In genomic region chr4:153223935-153224334, GRCh38 we compare ENCODE assay signal across 2 cellular contexts.
A peak's percentile ranks its signal among the peaks of the same experiment; 100 is the strongest.
TF ChIP-seq lines count a peak whose summit lies in the region.

No MANE protein-coding gene starts in this region.

TF ChIP-seq in K562, 482 proteins besides CTCF, POLR2A, EP300 and RAD21:
- TF ChIP-seq ZNF232 (CRISPR knock-in tag; IDR thresholded peaks at IDR 0.05) (no peak), ZBTB40 (IDR thresholded peaks at IDR 0.05) (no peak), ZBTB40 (CRISPR knock-in tag; IDR thresholded peaks at IDR 0.05) (no peak), ZBTB8A (IDR thresholded peaks at IDR 0.05; ENCODE audit: partially characterized antibody) (no peak), USF2 (CRISPR knock-in tag; IDR thresholded peaks at IDR 0.05) (peak; percentile 28; the same call in 1 of the 2 replicates), ZNF282 (CRISPR knock-in tag; IDR thresholded peaks at IDR 0.05) (no peak)

TF ChIP-seq in HepG2, 621 proteins besides CTCF, POLR2A, EP300 and RAD21:
- TF ChIP-seq ISL2 (CRISPR knock-in tag; IDR thresholded peaks at IDR 0.05) (no peak), CEBPZ (IDR thresholded peaks at IDR 0.05; ENCODE audit: low read length) (no peak), SRSF1 (optimal IDR thresholded peaks at IDR 0.05; ENCODE audit: low read depth, low read length) (no peak), TRIM22 (IDR thresholded peaks at IDR 0.05) (no peak), ZNF619 (CRISPR knock-in tag; IDR thresholded peaks at IDR 0.05) (no peak), ZBTB25 (CRISPR knock-in tag; IDR thresholded peaks at IDR 0.05) (no peak), TBL1XR1 (IDR thresholded peaks at IDR 0.05; ENCODE audit: borderline replicate concordance, low read length, partially characterized antibody) (no peak), ZNF883 (CRISPR knock-in tag; IDR thresholded peaks at IDR 0.05; ENCODE audit: not compliant biosample characterization) (no peak), ZBED4 (CRISPR knock-in tag; IDR thresholded peaks at IDR 0.05; ENCODE audit: borderline replicate concordance) (no peak), TBX2 (CRISPR knock-in tag; IDR thresholded peaks at IDR 0.05; ENCODE audit: borderline replicate concordance) (no peak), ZNF891 (CRISPR knock-in tag; IDR thresholded peaks at IDR 0.05) (no peak), CREB3 (CRISPR knock-in tag; IDR thresholded peaks at IDR 0.05) (no peak), ZBTB7A (CRISPR knock-in tag; IDR thresholded peaks at IDR 0.05) (no peak), ZNF138 (CRISPR knock-in tag; IDR thresholded peaks at IDR 0.05; ENCODE audit: low read depth) (no peak), RXRB (CRISPR knock-in tag; IDR thresholded peaks at IDR 0.05; ENCODE audit: borderline replicate concordance) (no peak), TBX3 (IDR thresholded peaks at IDR 0.05; ENCODE audit: borderline replicate concordance) (no peak), AGO1 (IDR thresholded peaks at IDR 0.05; ENCODE audit: low read depth, low read length, poor library complexity, severe bottlenecking) (no peak), PHF21A (CRISPR knock-in tag; IDR thresholded peaks at IDR 0.05) (no peak), HNRNPLL (IDR thresholded peaks at IDR 0.05; ENCODE audit: low read depth, low read length, poor library complexity, severe bottlenecking) (no peak), ZNF501 (CRISPR knock-in tag; IDR thresholded peaks at IDR 0.05) (no peak)
